ENCODE assay signal across 8 cellular contexts in genomic region chr2:27379383-27379839, GRCh38. TPM values are rescaled to one million over a fixed set of nuclear protein-coding genes. Genes with fewer than 3 reads are reported as not detected.
A peak's percentile ranks its signal among the peaks of the same experiment; 100 is the strongest.
DNase-seq lines count a peak whose midpoint lies in the region; ATAC-seq and TF ChIP-seq lines count a peak whose summit lies in the region.

No MANE protein-coding gene starts in this region.

- peaks cover 21% of the 10 kb centered on the region for H3K79me1 ChIP-seq in mesenchymal stem cell (replicated peaks; ENCODE audit: low read length, poor library complexity, severe bottlenecking)

- H2AFZ ChIP-seq in mesenchymal stem cell (ENCODE audit: low read depth, low read length): no peak overlapping the region

- H2BK120ac ChIP-seq in mesenchymal stem cell (ENCODE audit: low read depth, low read length): no peak overlapping the region

- peak overlapping the region; percentile 77 for H3K4me2 ChIP-seq in mesenchymal stem cell (ENCODE audit: low read length, poor library complexity, severe bottlenecking)

- peaks cover 0 to 36% (median 16%) of the 10 kb centered on the region in 12 donors for H3K4me1 ChIP-seq in heart left ventricle
- peaks cover 0 to 37% of the 10 kb centered on the region in 2 donors for H3K4me1 ChIP-seq in right atrium auricular region
- peaks cover 21% of the 10 kb centered on the region for H3K4me1 ChIP-seq in mesenchymal stem cell (ENCODE audit: control insufficient read depth, insufficient read depth, low read depth, low read length)
- no peaks in the 10 kb centered on the region for H3K4me1 ChIP-seq in uterus

- TF ChIP-seq CTCF in heart left ventricle (IDR thresholded peaks at IDR 0.05) (no peak), right atrium auricular region (IDR thresholded peaks at IDR 0.05) (no peak), astrocyte of the spinal cord (IDR thresholded peaks at IDR 0.05; ENCODE audit: low read depth, low read length) (no peak), uterus (IDR thresholded peaks at IDR 0.05) (no peak)

- no peak overlapping the region for H2BK5ac ChIP-seq in mesenchymal stem cell (ENCODE audit: low read depth, low read length, poor library complexity, severe bottlenecking)

- no peak overlapping the region for H3K18ac ChIP-seq in mesenchymal stem cell (ENCODE audit: low read depth in 1 of 2, low read length in 2 of 2)

- H2BK15ac ChIP-seq in mesenchymal stem cell (ENCODE audit: low read depth, poor library complexity, severe bottlenecking): no peak overlapping the region

- no peak for DNase-seq in heart left ventricle
- no peak for DNase-seq in right atrium auricular region (ENCODE audit: low spot score)
- DNase-seq in astrocyte of the spinal cord (ENCODE audit: low read depth, low spot score): peak; percentile 22
- no peak for DNase-seq in mesenchymal stem cell
- DNase-seq in uterus: no peak
- no peak for DNase-seq in NCI-H748 (lab: John Stamatoyannopoulos, UW; ENCODE audit: unreplicated experiment)
- no peak for DNase-seq in GM19238 (ENCODE audit: insufficient read length, low spot score)

- intact Hi-C loops in heart left ventricle (cut with DNase I) (no loop called here), uterus (cut with DNase I; ENCODE audit: low total_unique reads) (no loop called here)

- H3K4me3 ChIP-seq in heart left ventricle: peak overlapping the region in 10 of 12 donors; percentile 67 to 82 (median 73)
- peak overlapping the region in 1 of 2 donors; percentile 68 for H3K4me3 ChIP-seq in right atrium auricular region
- H3K4me3 ChIP-seq in astrocyte of the spinal cord (ENCODE audit: low read depth, low read length): peak overlapping the region; percentile 86
- H3K4me3 ChIP-seq in mesenchymal stem cell (ENCODE audit: insufficient read depth in 1 of 2, low read depth in 1 of 2, low read length in 2 of 2): peak overlapping the region in 1 of 2 experiments; percentile 95
- H3K4me3 ChIP-seq in uterus: peak overlapping the region in 1 of 2 donors; percentile 71

- H3K23ac ChIP-seq in mesenchymal stem cell (ENCODE audit: low read length in 2 of 2): no peak overlapping the region

- TF ChIP-seq POLR2A in heart left ventricle (IDR thresholded peaks at IDR 0.05) (no peak), uterus (IDR thresholded peaks at IDR 0.05) (no peak)

- ATAC-seq in heart left ventricle (no peak), GM21717 (IDR thresholded peaks at IDR 0.05; ENCODE audit: unreplicated experiment) (no peak)

- H2BK12ac ChIP-seq in mesenchymal stem cell (ENCODE audit: low read length in 2 of 2): no peak overlapping the region

- no peak overlapping the region for H3K14ac ChIP-seq in mesenchymal stem cell (ENCODE audit: low read length in 2 of 2)

- H3K27me3 ChIP-seq in heart left ventricle: no peaks in the 10 kb centered on the region
- no peaks in the 10 kb centered on the region for H3K27me3 ChIP-seq in right atrium auricular region
- H3K27me3 ChIP-seq in mesenchymal stem cell (ENCODE audit: control insufficient read depth in 1 of 2, insufficient read depth in 1 of 2, low read length in 2 of 2): no peaks in the 10 kb centered on the region
- no peaks in the 10 kb centered on the region for H3K27me3 ChIP-seq in uterus

- peak overlapping the region; percentile 99 for H3K9ac ChIP-seq in mesenchymal stem cell (ENCODE audit: low read length)

- WGBS in heart left ventricle, 4 donors: 82 to 92% (median 87%) methylated on average over 2 of the region's 2 CpGs
- no CpG with 5 or more reads among the region's 2 CpGs for WGBS in mesenchymal stem cell

- no peak overlapping the region for H2AK5ac ChIP-seq in mesenchymal stem cell (ENCODE audit: low read length, severe bottlenecking)

- H4K8ac ChIP-seq in mesenchymal stem cell (ENCODE audit: low read length): no peak overlapping the region

- in situ Hi-C loops in astrocyte of the spinal cord (cut with HindIII; ENCODE audit: low sequenced_read_pairs): no loop called here

- H3K36me3 ChIP-seq in heart left ventricle (peaks cover 3 to 77% (median 68%) of the 10 kb centered on the region in 9 donors), right atrium auricular region (peaks cover 59% of the 10 kb centered on the region), mesenchymal stem cell (ENCODE audit: control insufficient read depth in 1 of 2, insufficient read depth in 2 of 2, low read depth in 1 of 2, low read length in 2 of 2) (peaks cover 71 to 74% of the 10 kb centered on the region in 2 experiments), uterus (no peaks in the 10 kb centered on the region)

- H3K9me3 ChIP-seq in heart left ventricle (no peaks in the 10 kb centered on the region), right atrium auricular region (no peaks in the 10 kb centered on the region), mesenchymal stem cell (ENCODE audit: control insufficient read depth, low read length) (no peaks in the 10 kb centered on the region), uterus (no peaks in the 10 kb centered on the region)

- peak overlapping the region in 1 of 2 experiments; percentile 70 for H3K4ac ChIP-seq in mesenchymal stem cell (ENCODE audit: low read depth in 1 of 2, low read length in 2 of 2)

- no peak overlapping the region for H4K91ac ChIP-seq in mesenchymal stem cell (ENCODE audit: low read length)

- H3K27ac ChIP-seq in heart left ventricle (peak overlapping the region in 7 of 12 donors; percentile 84 to 93 (median 89)), right atrium auricular region (peak overlapping the region in 1 of 2 donors; percentile 87), mesenchymal stem cell (ENCODE audit: low read length, poor library complexity, severe bottlenecking) (peak overlapping the region; percentile 67), uterus (peak overlapping the region; percentile 82 to 90)

RNA-seq across cellular contexts. Expression of gene ZNF513, which starts 1.1 kb away (rescaled TPM):
- total RNA-seq in heart left ventricle (10 to 100 TPM in 1 of 9 donors, 1 to 10 TPM in 8; 2.8 to 10.4 (median 7.1) TPM), right atrium auricular region (1 to 10 TPM; 4.7 to 6.2 TPM), uterus (10 to 100 TPM in 3 of 4 donors, under 1 TPM in 1; 0.88 to 16.1 (median 12.0) TPM)
- polyA plus RNA-seq in heart left ventricle: 10 to 100 TPM in 1 of 2 donors, 1 to 10 TPM in 1; 8.7 to 11.8 TPM
- polyA plus RNA-seq in mesenchymal stem cell (2013, experiment 1 of 2): 16.6 TPM
- polyA plus RNA-seq in mesenchymal stem cell (2013, experiment 2 of 2): 15.9 TPM

RNA-seq across cellular contexts. Expression of gene SNX17, which starts 9.0 kb away (rescaled TPM):
- 10 to 100 TPM; 59.4 to 90.7 (median 77.2) TPM for total RNA-seq in heart left ventricle
- 100 to 1,000 TPM in 1 of 2 donors, 10 to 100 TPM in 1; 39.2 to 106 TPM for polyA plus RNA-seq in heart left ventricle
- total RNA-seq in right atrium auricular region: 10 to 100 TPM; 66.0 to 69.3 TPM
- polyA plus RNA-seq in mesenchymal stem cell (2013, experiment 1 of 2): 50.9 TPM
- polyA plus RNA-seq in mesenchymal stem cell (2013, experiment 2 of 2): 50.9 TPM
- total RNA-seq in uterus: 10 to 100 TPM; 89.4 to 91.5 (median 90.8) TPM

RNA-seq across cellular contexts. Expression of gene EIF2B4, which starts 9.3 kb away (rescaled TPM):
- total RNA-seq in heart left ventricle (10 to 100 TPM; 28.5 to 59.3 (median 37.0) TPM), right atrium auricular region (10 to 100 TPM; 27.1 to 36.3 TPM), uterus (10 to 100 TPM in 3 of 4 donors, 1 to 10 TPM in 1; 7.9 to 51.7 (median 13.8) TPM)
- 10 to 100 TPM; 40.2 to 69.0 TPM for polyA plus RNA-seq in heart left ventricle
- polyA plus RNA-seq in mesenchymal stem cell (2013, experiment 1 of 2): 35.2 TPM
- polyA plus RNA-seq in mesenchymal stem cell (2013, experiment 2 of 2): 35.1 TPM

RNA-seq across cellular contexts. Expression of gene GTF3C2, which starts 22.8 kb away (rescaled TPM):
- 10 to 100 TPM; 19.9 to 42.6 (median 28.3) TPM for total RNA-seq in heart left ventricle
- polyA plus RNA-seq in heart left ventricle: 10 to 100 TPM; 17.8 to 21.9 TPM
- total RNA-seq in right atrium auricular region: 10 to 100 TPM; 19.1 to 19.7 TPM
- polyA plus RNA-seq in mesenchymal stem cell (2013, experiment 1 of 2): 28.3 TPM
- 27.3 TPM for polyA plus RNA-seq in mesenchymal stem cell (2013, experiment 2 of 2)
- 10 to 100 TPM; 21.3 to 70.6 (median 31.2) TPM for total RNA-seq in uterus

RNA-seq across cellular contexts. Expression of gene PPM1G, which starts 30.0 kb away (rescaled TPM):
- total RNA-seq in heart left ventricle (10 to 100 TPM; 31.7 to 49.7 (median 40.2) TPM), right atrium auricular region (10 to 100 TPM; 37.7 to 42.4 TPM), uterus (10 to 100 TPM; 15.9 to 54.1 (median 42.2) TPM)
- polyA plus RNA-seq in heart left ventricle: 10 to 100 TPM; 31.2 to 87.2 TPM
- polyA plus RNA-seq in mesenchymal stem cell (2013, experiment 1 of 2): 58.3 TPM
- 57.0 TPM for polyA plus RNA-seq in mesenchymal stem cell (2013, experiment 2 of 2)
